ENCODE assay signal across 13 cellular contexts in the genomic region with DNA sequence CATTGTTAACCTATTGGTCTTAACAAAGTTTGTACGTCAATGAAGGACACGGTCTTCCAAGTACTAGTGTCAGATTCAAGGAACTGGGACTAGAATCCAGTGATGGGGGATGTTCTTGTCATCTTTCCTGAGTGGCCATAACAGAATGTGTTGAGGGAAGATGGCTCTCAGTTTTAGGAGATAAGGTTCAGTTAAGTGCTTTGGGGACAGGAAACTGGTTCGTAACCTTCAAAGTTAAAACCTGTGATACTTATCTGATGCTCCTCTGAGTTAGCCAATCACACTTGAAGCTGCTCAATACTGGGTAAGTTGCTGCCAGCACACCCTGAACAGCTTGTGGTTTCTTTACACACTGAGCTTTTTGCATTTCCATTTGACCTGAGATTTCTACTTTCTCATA.
A peak's percentile ranks its signal among the peaks of the same experiment; 100 is the strongest.
DNase-seq lines count a peak whose midpoint lies in the region; ATAC-seq and TF ChIP-seq lines count a peak whose summit lies in the region.
"Had no signal": no experiment of that assay in that cellular context is flagged by ENCODE, and none has a peak within 500 bp of the region (broad histone marks: within the 10 kb centered on the region; RNA-seq: fewer than 3 reads in every experiment).

No MANE protein-coding gene starts in this region.

- H3K36me3 Mint-ChIP-seq in CD8-positive, alpha-beta memory T cell, result peaks cover 32 to 92% (median 42%) of the 10 kb centered on the region in 3 donors
- peaks cover 94% of the 10 kb centered on the region for H3K36me3 Mint-ChIP-seq in activated T-helper 17 cell treated with anti-CD3 and anti-CD28 coated beads, Interleukin-2, amount 50 U/mL, for 72 hours (ENCODE audit: low read depth)

- no peaks in the 10 kb centered on the region for H3K9me3 Mint-ChIP-seq in CD8-positive, alpha-beta memory T cell
- no peaks in the 10 kb centered on the region for H3K9me3 Mint-ChIP-seq in activated T-helper 17 cell treated with anti-CD3 and anti-CD28 coated beads, Interleukin-2, amount 50 U/mL, for 72 hours

- H3K9me3 ChIP-seq in CD8-positive, alpha-beta memory T cell (ENCODE audit: low read length), result no peaks in the 10 kb centered on the region
- no peaks in the 10 kb centered on the region for H3K9me3 ChIP-seq in mucosa of descending colon
- no peaks in the 10 kb centered on the region for H3K9me3 ChIP-seq in sigmoid colon

- H3K27me3 Mint-ChIP-seq in CD8-positive, alpha-beta memory T cell, result no peaks in the 10 kb centered on the region
- no peaks in the 10 kb centered on the region for H3K27me3 Mint-ChIP-seq in activated T-helper 17 cell treated with anti-CD3 and anti-CD28 coated beads, Interleukin-2, amount 50 U/mL, for 72 hours

- H3K27me3 ChIP-seq in CD8-positive, alpha-beta memory T cell (ENCODE audit: insufficient read depth, low read length, poor library complexity, severe bottlenecking), result no peaks in the 10 kb centered on the region
- H3K27me3 ChIP-seq in sigmoid colon, result no peaks in the 10 kb centered on the region

- peak; percentile 90 for ATAC-seq in activated T-helper 17 cell treated with anti-CD3 and anti-CD28 coated beads, Interleukin-2, amount 50 U/mL, for 72 hours (replicated peaks)
- ATAC-seq in mucosa of descending colon (peak; percentile 65), GM18498 (IDR thresholded peaks at IDR 0.05; ENCODE audit: unreplicated experiment) (no peak)

- peaks cover 83% of the 10 kb centered on the region for H3K4me1 ChIP-seq in CD8-positive, alpha-beta memory T cell (ENCODE audit: insufficient read depth, low read length)
- H3K4me1 ChIP-seq in mucosa of descending colon (ENCODE audit: low read depth), result peaks cover 10% of the 10 kb centered on the region
- peaks cover 0 to 66% (median 54%) of the 10 kb centered on the region in 4 donors for H3K4me1 ChIP-seq in sigmoid colon

- peak overlapping the region; percentile 89 to 97 (median 91) for H3K4me3 Mint-ChIP-seq in CD8-positive, alpha-beta memory T cell
- H3K4me3 Mint-ChIP-seq in activated T-helper 17 cell treated with anti-CD3 and anti-CD28 coated beads, Interleukin-2, amount 50 U/mL, for 72 hours, result peak overlapping the region; percentile 80

- peak overlapping the region; percentile 58 for H3K4me3 ChIP-seq in CD8-positive, alpha-beta memory T cell (ENCODE audit: low read length)
- peak overlapping the region; percentile 48 for H3K4me3 ChIP-seq in Jurkat, Clone E6-1 (ENCODE audit: low read length)
- no peak overlapping the region for H3K4me3 ChIP-seq in mucosa of descending colon
- H3K4me3 ChIP-seq in sigmoid colon, result no peak overlapping the region

- intact Hi-C loops in mucosa of descending colon (cut with DNase I, micrococcal nuclease), result loop anchor here in 1 of 2 donors (10.0 kb wide), 1 partner anchor 185 kb away; no protein-coding TSS in a partner anchor
- intact Hi-C loops in sigmoid colon (cut with DNase I), result loop anchor here (10.0 kb wide), 1 partner anchor 1115 kb away; no protein-coding TSS in a partner anchor

- peak in 4 of 5 donors; percentile 40 to 83 (median 75) for DNase-seq in CD8-positive, alpha-beta memory T cell
- DNase-seq in Jurkat, Clone E6-1 (ENCODE audit: low read depth, low spot score), result peak; percentile 98
- DNase-seq in mucosa of descending colon (no peak), sigmoid colon (no peak), NCI-H2107 (lab: John Stamatoyannopoulos, UW) (no peak), SHP77 (lab: John Stamatoyannopoulos, UW) (no peak)
- DNase-seq: NCI-H1105, NCI-H510A treated with DMSO at 0.1 percent for 48 hours, WERI-Rb-1 had no signal

- no peak for TF ChIP-seq POLR2A in sigmoid colon (IDR thresholded peaks at IDR 0.05)

- CTCF ChIA-PET in CD8-positive, alpha-beta memory T cell (lab: Charles Lee), result interaction anchor here (0.8 to 1.6 kb wide), 14 partner anchors 8 to 1034 kb away, joined by 3 to 6 read pairs (median 4); no protein-coding TSS in a partner anchor

- WGBS in sigmoid colon, 2 donors, result 74 to 83% methylated on average over 3 of the region's 3 CpGs

- no peak for TF ChIP-seq EP300 in sigmoid colon (IDR thresholded peaks at IDR 0.05)

- peaks cover 46% of the 10 kb centered on the region for H3K36me3 ChIP-seq in CD8-positive, alpha-beta memory T cell (ENCODE audit: insufficient read depth, low read length)
- H3K36me3 ChIP-seq in mucosa of descending colon (ENCODE audit: low read depth) (no peaks in the 10 kb centered on the region), sigmoid colon (peaks cover 18 to 100% (median 61%) of the 10 kb centered on the region in 4 donors)

- TF ChIP-seq CTCF in mucosa of descending colon (IDR thresholded peaks at IDR 0.05) (no peak), sigmoid colon (IDR thresholded peaks at IDR 0.05) (no peak)

- H3K27ac Mint-ChIP-seq in CD8-positive, alpha-beta memory T cell, result peak overlapping the region; percentile 85 to 96 (median 94)
- peak overlapping the region; percentile 92 for H3K27ac Mint-ChIP-seq in activated T-helper 17 cell treated with anti-CD3 and anti-CD28 coated beads, Interleukin-2, amount 50 U/mL, for 72 hours

- POLR2A ChIA-PET in CD8-positive, alpha-beta memory T cell (lab: Charles Lee), result interaction anchor here (0.8 to 2.6 kb wide), 4 partner anchors 9 to 65 kb away, joined by 4 to 20 read pairs (median 5); a partner anchor contains a TSS

- H3K4me1 Mint-ChIP-seq in CD8-positive, alpha-beta memory T cell, result peaks cover 82 to 90% (median 85%) of the 10 kb centered on the region in 3 donors
- peaks cover 64% of the 10 kb centered on the region for H3K4me1 Mint-ChIP-seq in activated T-helper 17 cell treated with anti-CD3 and anti-CD28 coated beads, Interleukin-2, amount 50 U/mL, for 72 hours

- H3K27ac ChIP-seq in CD8-positive, alpha-beta memory T cell (ENCODE audit: low read depth, low read length), result peak overlapping the region; percentile 48
- H3K27ac ChIP-seq in sigmoid colon, result no peak overlapping the region
- H3K27ac ChIP-seq: C4-2B, RWPE1, WERI-Rb-1 had no signal

Comparison
In these comparisons a context has a peak if more than half of its experiments do, and no peak if none do; other contexts are left out.
1. DNase-seq: peak in CD8-positive, alpha-beta memory T cell (4 of 5) and Jurkat, Clone E6-1 (single experiment); none in mucosa of descending colon (0 of 3), sigmoid colon (single experiment), NCI-H2107 (single experiment) and SHP77 (0 of 2).
2. H3K4me3 ChIP-seq: peak in CD8-positive, alpha-beta memory T cell (single experiment) and Jurkat, Clone E6-1 (single experiment); none in mucosa of descending colon (single experiment) and sigmoid colon (0 of 4).